ENCODE assay signal across 1 cellular context in the genomic region with DNA sequence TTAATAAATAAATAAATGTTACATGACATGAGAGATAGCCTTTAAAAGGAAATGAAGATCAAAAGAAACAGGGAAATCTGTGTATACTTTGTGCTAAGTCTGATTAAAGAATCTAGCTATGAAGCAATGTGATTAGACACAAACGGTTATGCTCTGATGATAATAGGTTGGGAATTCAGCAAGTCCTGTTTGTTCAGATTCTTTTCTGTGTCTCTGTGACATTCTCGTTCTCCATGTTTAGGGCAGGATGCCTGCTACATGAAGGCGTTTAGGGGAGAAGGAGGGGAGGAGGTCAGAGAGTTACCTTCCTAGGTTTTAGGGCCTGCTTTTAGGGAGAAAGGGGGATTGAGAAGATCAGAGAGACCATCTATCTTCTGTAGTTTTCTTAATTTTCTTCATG.
TF ChIP-seq lines count a peak whose summit lies in the region.

No MANE protein-coding gene starts in this region.

TF ChIP-seq in GM23338, 12 proteins besides CTCF, POLR2A, EP300 and RAD21:
- TF ChIP-seq, protein P1, sequence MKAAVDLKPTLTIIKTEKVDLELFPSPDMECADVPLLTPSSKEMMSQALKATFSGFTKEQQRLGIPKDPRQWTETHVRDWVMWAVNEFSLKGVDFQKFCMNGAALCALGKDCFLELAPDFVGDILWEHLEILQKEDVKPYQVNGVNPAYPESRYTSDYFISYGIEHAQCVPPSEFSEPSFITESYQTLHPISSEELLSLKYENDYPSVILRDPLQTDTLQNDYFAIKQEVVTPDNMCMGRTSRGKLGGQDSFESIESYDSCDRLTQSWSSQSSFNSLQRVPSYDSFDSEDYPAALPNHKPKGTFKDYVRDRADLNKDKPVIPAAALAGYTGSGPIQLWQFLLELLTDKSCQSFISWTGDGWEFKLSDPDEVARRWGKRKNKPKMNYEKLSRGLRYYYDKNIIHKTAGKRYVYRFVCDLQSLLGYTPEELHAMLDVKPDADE (IDR thresholded peaks at IDR 0.05), result no peak
- TF ChIP-seq ZNF331 (CRISPR knock-in tag; IDR thresholded peaks at IDR 0.05; ENCODE audit: low read depth), result no peak
- no peak for TF ChIP-seq EZH2 (IDR thresholded peaks at IDR 0.05; ENCODE audit: low read depth, unreplicated experiment)
- no peak for TF ChIP-seq NANOG (IDR thresholded peaks at IDR 0.05; ENCODE audit: borderline replicate concordance)
- no peak for TF ChIP-seq JUNB (IDR thresholded peaks at IDR 0.05; ENCODE audit: unreplicated experiment)
- TF ChIP-seq STAT1 (IDR thresholded peaks at IDR 0.05; ENCODE audit: unreplicated experiment), result no peak
- TF ChIP-seq, protein P2, sequence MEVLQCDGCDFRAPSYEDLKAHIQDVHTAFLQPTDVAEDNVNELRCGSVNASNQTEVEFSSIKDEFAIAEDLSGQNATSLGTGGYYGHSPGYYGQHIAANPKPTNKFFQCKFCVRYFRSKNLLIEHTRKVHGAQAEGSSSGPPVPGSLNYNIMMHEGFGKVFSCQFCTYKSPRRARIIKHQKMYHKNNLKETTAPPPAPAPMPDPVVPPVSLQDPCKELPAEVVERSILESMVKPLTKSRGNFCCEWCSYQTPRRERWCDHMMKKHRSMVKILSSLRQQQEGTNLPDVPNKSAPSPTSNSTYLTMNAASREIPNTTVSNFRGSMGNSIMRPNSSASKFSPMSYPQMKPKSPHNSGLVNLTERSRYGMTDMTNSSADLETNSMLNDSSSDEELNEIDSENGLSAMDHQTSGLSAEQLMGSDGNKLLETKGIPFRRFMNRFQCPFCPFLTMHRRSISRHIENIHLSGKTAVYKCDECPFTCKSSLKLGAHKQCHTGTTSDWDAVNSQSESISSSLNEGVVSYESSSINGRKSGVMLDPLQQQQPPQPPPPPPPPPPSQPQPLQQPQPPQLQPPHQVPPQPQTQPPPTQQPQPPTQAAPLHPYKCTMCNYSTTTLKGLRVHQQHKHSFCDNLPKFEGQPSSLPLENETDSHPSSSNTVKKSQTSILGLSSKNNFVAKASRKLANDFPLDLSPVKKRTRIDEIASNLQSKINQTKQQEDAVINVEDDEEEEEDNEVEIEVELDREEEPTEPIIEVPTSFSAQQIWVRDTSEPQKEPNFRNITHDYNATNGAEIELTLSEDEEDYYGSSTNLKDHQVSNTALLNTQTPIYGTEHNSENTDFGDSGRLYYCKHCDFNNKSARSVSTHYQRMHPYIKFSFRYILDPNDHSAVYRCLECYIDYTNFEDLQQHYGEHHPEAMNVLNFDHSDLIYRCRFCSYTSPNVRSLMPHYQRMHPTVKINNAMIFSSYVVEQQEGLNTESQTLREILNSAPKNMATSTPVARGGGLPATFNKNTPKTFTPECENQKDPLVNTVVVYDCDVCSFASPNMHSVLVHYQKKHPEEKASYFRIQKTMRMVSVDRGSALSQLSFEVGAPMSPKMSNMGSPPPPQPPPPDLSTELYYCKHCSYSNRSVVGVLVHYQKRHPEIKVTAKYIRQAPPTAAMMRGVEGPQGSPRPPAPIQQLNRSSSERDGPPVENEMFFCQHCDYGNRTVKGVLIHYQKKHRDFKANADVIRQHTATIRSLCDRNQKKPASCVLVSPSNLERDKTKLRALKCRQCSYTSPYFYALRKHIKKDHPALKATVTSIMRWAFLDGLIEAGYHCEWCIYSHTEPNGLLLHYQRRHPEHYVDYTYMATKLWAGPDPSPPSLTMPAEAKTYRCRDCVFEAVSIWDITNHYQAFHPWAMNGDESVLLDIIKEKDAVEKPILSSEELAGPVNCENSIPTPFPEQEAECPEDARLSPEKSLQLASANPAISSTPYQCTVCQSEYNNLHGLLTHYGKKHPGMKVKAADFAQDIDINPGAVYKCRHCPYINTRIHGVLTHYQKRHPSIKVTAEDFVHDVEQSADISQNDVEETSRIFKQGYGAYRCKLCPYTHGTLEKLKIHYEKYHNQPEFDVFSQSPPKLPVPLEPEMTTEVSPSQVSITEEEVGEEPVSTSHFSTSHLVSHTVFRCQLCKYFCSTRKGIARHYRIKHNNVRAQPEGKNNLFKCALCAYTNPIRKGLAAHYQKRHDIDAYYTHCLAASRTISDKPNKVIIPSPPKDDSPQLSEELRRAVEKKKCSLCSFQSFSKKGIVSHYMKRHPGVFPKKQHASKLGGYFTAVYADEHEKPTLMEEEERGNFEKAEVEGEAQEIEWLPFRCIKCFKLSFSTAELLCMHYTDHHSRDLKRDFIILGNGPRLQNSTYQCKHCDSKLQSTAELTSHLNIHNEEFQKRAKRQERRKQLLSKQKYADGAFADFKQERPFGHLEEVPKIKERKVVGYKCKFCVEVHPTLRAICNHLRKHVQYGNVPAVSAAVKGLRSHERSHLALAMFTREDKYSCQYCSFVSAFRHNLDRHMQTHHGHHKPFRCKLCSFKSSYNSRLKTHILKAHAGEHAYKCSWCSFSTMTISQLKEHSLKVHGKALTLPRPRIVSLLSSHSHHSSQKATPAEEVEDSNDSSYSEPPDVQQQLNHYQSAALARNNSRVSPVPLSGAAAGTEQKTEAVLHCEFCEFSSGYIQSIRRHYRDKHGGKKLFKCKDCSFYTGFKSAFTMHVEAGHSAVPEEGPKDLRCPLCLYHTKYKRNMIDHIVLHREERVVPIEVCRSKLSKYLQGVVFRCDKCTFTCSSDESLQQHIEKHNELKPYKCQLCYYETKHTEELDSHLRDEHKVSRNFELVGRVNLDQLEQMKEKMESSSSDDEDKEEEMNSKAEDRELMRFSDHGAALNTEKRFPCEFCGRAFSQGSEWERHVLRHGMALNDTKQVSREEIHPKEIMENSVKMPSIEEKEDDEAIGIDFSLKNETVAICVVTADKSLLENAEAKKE (CRISPR knock-in tag; IDR thresholded peaks at IDR 0.05), result no peak
- TF ChIP-seq, protein P3, sequence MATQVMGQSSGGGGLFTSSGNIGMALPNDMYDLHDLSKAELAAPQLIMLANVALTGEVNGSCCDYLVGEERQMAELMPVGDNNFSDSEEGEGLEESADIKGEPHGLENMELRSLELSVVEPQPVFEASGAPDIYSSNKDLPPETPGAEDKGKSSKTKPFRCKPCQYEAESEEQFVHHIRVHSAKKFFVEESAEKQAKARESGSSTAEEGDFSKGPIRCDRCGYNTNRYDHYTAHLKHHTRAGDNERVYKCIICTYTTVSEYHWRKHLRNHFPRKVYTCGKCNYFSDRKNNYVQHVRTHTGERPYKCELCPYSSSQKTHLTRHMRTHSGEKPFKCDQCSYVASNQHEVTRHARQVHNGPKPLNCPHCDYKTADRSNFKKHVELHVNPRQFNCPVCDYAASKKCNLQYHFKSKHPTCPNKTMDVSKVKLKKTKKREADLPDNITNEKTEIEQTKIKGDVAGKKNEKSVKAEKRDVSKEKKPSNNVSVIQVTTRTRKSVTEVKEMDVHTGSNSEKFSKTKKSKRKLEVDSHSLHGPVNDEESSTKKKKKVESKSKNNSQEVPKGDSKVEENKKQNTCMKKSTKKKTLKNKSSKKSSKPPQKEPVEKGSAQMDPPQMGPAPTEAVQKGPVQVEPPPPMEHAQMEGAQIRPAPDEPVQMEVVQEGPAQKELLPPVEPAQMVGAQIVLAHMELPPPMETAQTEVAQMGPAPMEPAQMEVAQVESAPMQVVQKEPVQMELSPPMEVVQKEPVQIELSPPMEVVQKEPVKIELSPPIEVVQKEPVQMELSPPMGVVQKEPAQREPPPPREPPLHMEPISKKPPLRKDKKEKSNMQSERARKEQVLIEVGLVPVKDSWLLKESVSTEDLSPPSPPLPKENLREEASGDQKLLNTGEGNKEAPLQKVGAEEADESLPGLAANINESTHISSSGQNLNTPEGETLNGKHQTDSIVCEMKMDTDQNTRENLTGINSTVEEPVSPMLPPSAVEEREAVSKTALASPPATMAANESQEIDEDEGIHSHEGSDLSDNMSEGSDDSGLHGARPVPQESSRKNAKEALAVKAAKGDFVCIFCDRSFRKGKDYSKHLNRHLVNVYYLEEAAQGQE (IDR thresholded peaks at IDR 0.05; ENCODE audit: unreplicated experiment), result no peak
- TF ChIP-seq CREB1 (CRISPR knock-in tag; IDR thresholded peaks at IDR 0.05; ENCODE audit: low read depth), result no peak
- TF ChIP-seq EZH2phosphoT487 (IDR thresholded peaks at IDR 0.05; ENCODE audit: unreplicated experiment), result no peak
- TF ChIP-seq POLR2AphosphoS5 (IDR thresholded peaks at IDR 0.05; ENCODE audit: low read depth), result no peak
- TF ChIP-seq ZNF114 (CRISPR knock-in tag; IDR thresholded peaks at IDR 0.05), result no peak
